19 cellular contexts compared by ENCODE assay signal in the genomic region with DNA sequence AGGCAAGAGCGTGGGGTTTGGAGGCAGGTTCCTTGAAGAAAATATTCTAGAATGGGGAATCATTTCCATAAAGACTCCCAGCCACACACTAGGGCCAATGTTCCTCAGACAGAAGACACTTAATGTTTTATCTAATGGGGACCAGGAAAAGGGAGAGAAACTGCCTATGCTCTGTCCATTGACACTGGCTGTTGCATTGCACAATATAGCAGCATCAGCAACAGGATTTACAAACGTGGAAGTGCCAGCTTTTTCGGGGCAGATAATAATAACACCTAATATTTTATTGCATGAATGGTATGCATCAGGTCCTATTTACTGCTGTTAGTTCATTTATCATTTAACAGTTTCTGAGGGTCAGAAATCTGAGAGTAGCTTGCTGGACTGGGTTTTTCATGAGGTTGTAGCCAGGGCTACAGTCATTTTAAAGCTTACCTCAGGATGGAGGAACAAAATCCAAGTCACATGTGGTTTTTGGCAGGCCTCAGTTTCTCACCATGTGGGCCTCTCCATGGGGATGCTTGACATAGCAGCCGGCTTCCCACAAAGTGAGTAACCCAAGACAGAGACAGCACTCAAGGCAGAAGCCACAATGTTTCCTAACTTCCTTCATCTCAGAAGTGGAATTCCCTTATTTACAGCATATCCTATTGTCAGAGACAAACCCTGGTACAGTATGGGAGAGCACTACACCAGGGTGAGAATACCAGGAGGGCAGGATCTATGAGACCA.
DNase-seq lines count a peak whose midpoint lies in the region; ATAC-seq, FAIRE-seq and TF ChIP-seq lines count a peak whose summit lies in the region.
"Had no signal": no experiment of that assay in that cellular context is flagged by ENCODE, and none has a peak within 500 bp of the region (broad histone marks: within the 10 kb centered on the region; RNA-seq: fewer than 3 reads in every experiment).

No MANE protein-coding gene starts in this region.

- no peaks in the 10 kb centered on the region for H3K36me3 ChIP-seq in pancreas

- peak in 3 of 4 donors; percentile 38 to 42 (median 40) for ATAC-seq in pancreas
- ATAC-seq in HG03432 (IDR thresholded peaks at IDR 0.05; ENCODE audit: unreplicated experiment) = no peak
- ATAC-seq: stimulated activated effector memory CD8-positive, alpha-beta T cell treated with anti-CD3 and anti-CD28 coated beads, Interleukin-12 subunit alpha, Interleukin-12 subunit beta, amount 100 ng/mL, for 72 hours had no signal

- no peak overlapping the region for H3K4me3 ChIP-seq in AG10803 (ENCODE audit: low read length)
- H3K4me3 ChIP-seq in pancreas = no peak overlapping the region

- FAIRE-seq in pancreas (lab: Jason Lieb, UNC) = no peak

- no peaks in the 10 kb centered on the region for H3K4me1 ChIP-seq in pancreas

- WGBS in pancreas, 2 donors = 70 to 86% methylated on average over 4 of the region's 4 CpGs

- H3K27ac ChIP-seq in pancreas = no peak overlapping the region
- H3K27ac ChIP-seq: C4-2B had no signal

- intact Hi-C loops in pancreas (cut with DNase I) = no loop called here

- TF ChIP-seq CTCF in AG10803 (conservative IDR thresholded peaks at IDR 0.05; ENCODE audit: low read length) = no peak
- no peak for TF ChIP-seq CTCF in pancreas (IDR thresholded peaks at IDR 0.05)

- no peaks in the 10 kb centered on the region for H3K9me3 ChIP-seq in pancreas

- no peaks in the 10 kb centered on the region for H3K27me3 ChIP-seq in pancreas

- peak; percentile 100 for DNase-seq in AG10803 (ENCODE audit: low read depth)
- DNase-seq in LoVo (ENCODE audit: low spot score) = peak; percentile 5
- DNase-seq in fibroblast of gingiva (ENCODE audit: low read depth) = peak; percentile 96
- no peak for DNase-seq in pancreas
- no peak for DNase-seq in stimulated activated CD4-positive, alpha-beta T cell treated with anti-CD3 and anti-CD28 coated beads, Interleukin-4, amount 100 ng/mL, for 24 hours
- DNase-seq in ecto neural progenitor cell (ENCODE audit: low spot score) = no peak
- no peak for DNase-seq in NCI-H1048 (lab: John Stamatoyannopoulos, UW)
- DNase-seq: activated naive CD4-positive, alpha-beta T cell; GF-D8; H9; midbrain; NCI-H1092 treated with DMSO at 0.1 percent for 48 hours; NCI-H69; posterior cingulate gyrus; stimulated activated CD4-positive, alpha-beta T cell treated with anti-CD3 and anti-CD28 coated beads, Interleukin-2, amount 100 ng/mL, for 48 hours; T1000 had no signal

Comparison
In these comparisons a context has a peak if more than half of its experiments do, and no peak if none do; other contexts are left out.
1. DNase-seq: peak in AG10803 (single experiment), LoVo (single experiment) and fibroblast of gingiva (single experiment); none in pancreas (0 of 6), stimulated activated CD4-positive, alpha-beta T cell treated with anti-CD3 and anti-CD28 coated beads, Interleukin-4, amount 100 ng/mL, for 24 hours (single experiment), ecto neural progenitor cell (single experiment) and NCI-H1048 (single experiment).